ENCODE assay signal across 1 cellular context in the genomic region with DNA sequence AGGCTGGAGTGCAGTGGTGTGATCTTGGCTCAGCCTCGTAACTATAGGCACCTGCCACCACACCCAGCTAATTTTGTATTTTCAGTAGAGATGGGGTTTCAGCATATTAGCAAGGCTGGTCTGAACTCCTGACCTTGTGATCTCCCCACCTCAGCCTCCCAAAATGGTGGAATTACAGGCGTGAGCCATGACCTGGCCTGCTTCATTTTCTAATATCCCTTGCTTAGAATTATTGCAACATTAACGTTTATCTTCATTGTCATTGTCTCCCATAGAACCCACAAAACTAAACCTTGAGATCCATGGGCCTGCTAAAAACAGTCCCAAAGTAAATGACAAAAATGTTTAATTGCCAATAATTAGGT.
TF ChIP-seq lines count a peak whose summit lies in the region.

No MANE protein-coding gene starts in this region.

TF ChIP-seq in HCT116, 20 proteins besides CTCF, POLR2A, EP300 and RAD21 (continued from another document):
- TF ChIP-seq, protein P1, sequence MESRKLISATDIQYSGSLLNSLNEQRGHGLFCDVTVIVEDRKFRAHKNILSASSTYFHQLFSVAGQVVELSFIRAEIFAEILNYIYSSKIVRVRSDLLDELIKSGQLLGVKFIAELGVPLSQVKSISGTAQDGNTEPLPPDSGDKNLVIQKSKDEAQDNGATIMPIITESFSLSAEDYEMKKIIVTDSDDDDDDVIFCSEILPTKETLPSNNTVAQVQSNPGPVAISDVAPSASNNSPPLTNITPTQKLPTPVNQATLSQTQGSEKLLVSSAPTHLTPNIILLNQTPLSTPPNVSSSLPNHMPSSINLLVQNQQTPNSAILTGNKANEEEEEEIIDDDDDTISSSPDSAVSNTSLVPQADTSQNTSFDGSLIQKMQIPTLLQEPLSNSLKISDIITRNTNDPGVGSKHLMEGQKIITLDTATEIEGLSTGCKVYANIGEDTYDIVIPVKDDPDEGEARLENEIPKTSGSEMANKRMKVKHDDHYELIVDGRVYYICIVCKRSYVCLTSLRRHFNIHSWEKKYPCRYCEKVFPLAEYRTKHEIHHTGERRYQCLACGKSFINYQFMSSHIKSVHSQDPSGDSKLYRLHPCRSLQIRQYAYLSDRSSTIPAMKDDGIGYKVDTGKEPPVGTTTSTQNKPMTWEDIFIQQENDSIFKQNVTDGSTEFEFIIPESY (IDR thresholded peaks at IDR 0.05; ENCODE audit: extremely low read depth, insufficient replicate concordance, low read length): no peak
- TF ChIP-seq EGR1 (IDR thresholded peaks at IDR 0.05; ENCODE audit: low read depth): no peak
